Comparison of ENCODE assay signal across 10 cellular contexts in genomic region chr21:36482181-36482580, GRCh38. TPM values are rescaled to one million over a fixed set of nuclear protein-coding genes. Genes with fewer than 3 reads are reported as not detected.
"Had no signal": no experiment of that assay in that cellular context is flagged by ENCODE, and none has a peak within 500 bp of the region (broad histone marks: within the 10 kb centered on the region; RNA-seq: fewer than 3 reads in every experiment).

No MANE protein-coding gene starts in this region.

- H3K4me1 ChIP-seq: HAP-1 had no signal

- DNase-seq: GM23248, GOT3, H7, KBM-7 had no signal

- H3K9me3 ChIP-seq: HAP-1 had no signal

- H3K27ac ChIP-seq: GM23248, KMS-11 had no signal

- H3K4me3 Mint-ChIP-seq: IgD-negative memory B cell had no signal

- H3K36me3 ChIP-seq: HAP-1 had no signal

- H3K36me3 Mint-ChIP-seq: IgD-negative memory B cell had no signal

- H3K9ac ChIP-seq: GM23248, KMS-11 had no signal

- H3K4me3 ChIP-seq: GM23248, HAP-1 had no signal

- H3K9me3 Mint-ChIP-seq: IgD-negative memory B cell had no signal

- ATAC-seq: HCT116 had no signal

RNA-seq across cellular contexts. Expression of gene CLDN14, which starts 2.3 kb away (rescaled TPM):
- total RNA-seq: GM23248, H4, H7, HT-29 had no signal
- polyA plus RNA-seq: GM23248, IgD-negative memory B cell had no signal
